8 cellular contexts compared by ENCODE assay signal in genomic region chr10:27285093-27285492, GRCh38. TPM values are rescaled to one million over a fixed set of nuclear protein-coding genes. Genes with fewer than 3 reads are reported as not detected.
A peak's percentile ranks its signal among the peaks of the same experiment; 100 is the strongest.
DNase-seq lines count a peak whose midpoint lies in the region; ATAC-seq, FAIRE-seq and TF ChIP-seq lines count a peak whose summit lies in the region.

No MANE protein-coding gene starts in this region.

- H3K36me3 ChIP-seq in CD4-positive, CD25-positive, alpha-beta regulatory T cell (ENCODE audit: control insufficient read depth, insufficient read depth, low read length) = no peaks in the 10 kb centered on the region
- H3K36me3 ChIP-seq in liver (ENCODE audit: control insufficient read depth in 4 of 4, insufficient read depth in 3 of 4, low read depth in 1 of 4, low read length in 3 of 4) = no peaks in the 10 kb centered on the region

- H3K27me3 Mint-ChIP-seq in CD4-positive, CD25-positive, alpha-beta regulatory T cell = peaks cover 14% of the 10 kb centered on the region

- no peaks in the 10 kb centered on the region for H3K27me3 ChIP-seq in CD4-positive, CD25-positive, alpha-beta regulatory T cell (ENCODE audit: control insufficient read depth, insufficient read depth, low read length)
- no peaks in the 10 kb centered on the region for H3K27me3 ChIP-seq in liver (ENCODE audit: control insufficient read depth in 4 of 4, insufficient read depth in 4 of 4, low read length in 3 of 4)

- WGBS in liver = 40% methylated on average over 3 of the region's 3 CpGs

- no peaks in the 10 kb centered on the region for H3K36me3 Mint-ChIP-seq in CD4-positive, CD25-positive, alpha-beta regulatory T cell

- peak overlapping the region in 1 of 3 donors; percentile 18 for H3K27ac Mint-ChIP-seq in CD4-positive, CD25-positive, alpha-beta regulatory T cell

- ATAC-seq in CD4-positive, CD25-positive, alpha-beta regulatory T cell (ENCODE audit: low read depth in 2 of 2) = peak; percentile 43 to 46

- H3K4me1 Mint-ChIP-seq in CD4-positive, CD25-positive, alpha-beta regulatory T cell = no peaks in the 10 kb centered on the region

- H3K4me1 ChIP-seq in CD4-positive, CD25-positive, alpha-beta regulatory T cell (ENCODE audit: control insufficient read depth, insufficient read depth, low read length, poor library complexity, severe bottlenecking) = no peaks in the 10 kb centered on the region
- peaks cover 0 to 3% (median 1%) of the 10 kb centered on the region in 4 donors for H3K4me1 ChIP-seq in liver (ENCODE audit: control insufficient read depth in 4 of 4, insufficient read depth in 4 of 4, low read length in 3 of 4)

- no peak overlapping the region for H3K27ac ChIP-seq in CD4-positive, CD25-positive, alpha-beta regulatory T cell (ENCODE audit: insufficient read depth, low read length, poor library complexity, severe bottlenecking)
- H3K27ac ChIP-seq in liver (ENCODE audit: low read depth in 1 of 2, low read length in 2 of 2) = no peak overlapping the region

- H3K9me3 ChIP-seq in CD4-positive, CD25-positive, alpha-beta regulatory T cell (ENCODE audit: control insufficient read depth in 2 of 2, low read length in 2 of 2) = no peaks in the 10 kb centered on the region
- H3K9me3 ChIP-seq in liver (ENCODE audit: control insufficient read depth in 4 of 4, low read length in 3 of 4) = no peaks in the 10 kb centered on the region

- no peak overlapping the region for H3K4me3 Mint-ChIP-seq in CD4-positive, CD25-positive, alpha-beta regulatory T cell

- no peak overlapping the region for H3K9ac ChIP-seq in liver (ENCODE audit: low read depth in 1 of 2, low read length in 2 of 2)

- no peak overlapping the region for H3K4me3 ChIP-seq in CD4-positive, CD25-positive, alpha-beta regulatory T cell (ENCODE audit: low read depth, low read length)
- no peak overlapping the region for H3K4me3 ChIP-seq in liver (ENCODE audit: low read depth in 1 of 3, low read length in 3 of 3)

- TF ChIP-seq RAD21 in liver (IDR thresholded peaks at IDR 0.05) = peak; percentile 85 to 88

- peak in 2 of 3 donors; percentile 25 to 40 for DNase-seq in CD4-positive, CD25-positive, alpha-beta regulatory T cell
- DNase-seq in HTR-8/SVneo (ENCODE audit: insufficient read length, low spot score) = peak; percentile 1
- DNase-seq in activated gamma-delta T cell treated with anti-CD3 and anti-CD28 coated beads, Interleukin-2, amount 50 U/mL, for 16 hours (ENCODE audit: low read depth) = peak; percentile 4
- DNase-seq in HK-2 (ENCODE audit: unreplicated experiment) = no peak
- DNase-seq in SKM-1 (lab: John Stamatoyannopoulos, UW; ENCODE audit: unreplicated experiment) = no peak
- DNase-seq in NCI-H526 treated with DMSO at 0.1 percent for 48 hours (lab: John Stamatoyannopoulos, UW) = no peak
- no peak for DNase-seq in NCI-H2196 treated with DMSO at 0.1 percent for 48 hours (lab: John Stamatoyannopoulos, UW; ENCODE audit: unreplicated experiment)

- H3K9me3 Mint-ChIP-seq in CD4-positive, CD25-positive, alpha-beta regulatory T cell = no peaks in the 10 kb centered on the region

- peak; percentile 54 for TF ChIP-seq CTCF in liver (IDR thresholded peaks at IDR 0.05; ENCODE audit: low read depth, low read length, missing input control)

- FAIRE-seq in HTR-8/SVneo (lab: Jason Lieb, UNC) = no peak

TF ChIP-seq in liver, 16 proteins besides CTCF, POLR2A, EP300 and RAD21:
- TF ChIP-seq REST (IDR thresholded peaks at IDR 0.05) (no peak), MAX (IDR thresholded peaks at IDR 0.05) (no peak), ZBTB33 (IDR thresholded peaks at IDR 0.05) (no peak)

RNA-seq across cellular contexts. Expression of gene ACBD5, which starts 44.5 kb away (rescaled TPM):
- total RNA-seq in CD4-positive, CD25-positive, alpha-beta regulatory T cell = 24.7 TPM
- 10 to 100 TPM; 11.0 to 12.1 (median 11.9) TPM for polyA plus RNA-seq in CD4-positive, CD25-positive, alpha-beta regulatory T cell
- total RNA-seq in liver = 10 to 100 TPM; 12.6 to 39.7 TPM
- 10 to 100 TPM; 16.9 to 17.3 TPM for polyA plus RNA-seq in liver

Comparison
In these comparisons a context has a peak if more than half of its experiments do, and no peak if none do; other contexts are left out.
1. DNase-seq: peak in CD4-positive, CD25-positive, alpha-beta regulatory T cell (2 of 3), HTR-8/SVneo (single experiment) and activated gamma-delta T cell treated with anti-CD3 and anti-CD28 coated beads, Interleukin-2, amount 50 U/mL, for 16 hours (single experiment); none in HK-2 (single experiment), SKM-1 (single experiment), NCI-H526 treated with DMSO at 0.1 percent for 48 hours (single experiment) and NCI-H2196 treated with DMSO at 0.1 percent for 48 hours (single experiment).